Comparison of ENCODE assay signal across 28 cellular contexts in the genomic region with DNA sequence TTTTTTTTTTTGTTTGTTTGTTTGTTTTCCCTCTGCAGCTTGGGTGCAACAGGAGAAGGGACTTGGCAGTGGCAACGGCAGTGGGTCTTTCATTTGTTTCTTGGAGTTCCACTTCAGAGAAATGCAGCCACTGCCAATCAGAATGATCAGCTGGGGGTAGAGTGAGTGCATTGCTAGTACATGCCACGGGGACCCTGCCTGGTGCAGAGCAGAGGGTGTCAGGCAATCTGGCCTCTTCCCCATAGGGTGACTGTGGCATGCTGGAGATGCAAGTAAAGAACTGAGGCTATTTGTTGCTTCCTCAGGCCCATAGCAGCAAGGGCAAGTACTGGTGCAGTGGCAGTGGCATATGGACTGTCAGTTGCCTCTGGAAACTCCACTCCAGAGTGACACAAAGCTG.
"Had no signal": no experiment of that assay in that cellular context is flagged by ENCODE, and none has a peak within 500 bp of the region (broad histone marks: within the 10 kb centered on the region; RNA-seq: fewer than 3 reads in every experiment).

No MANE protein-coding gene starts in this region.

- ATAC-seq: stimulated activated effector memory CD8-positive, alpha-beta T cell treated with anti-CD3 and anti-CD28 coated beads, Interleukin-12 subunit alpha, Interleukin-12 subunit beta, amount 100 ng/mL, for 72 hours; stimulated activated naive B cell treated with anti-CD40 and anti-IgM and Interleukin-4, amounts not matched to agents 10 μg/mL and 1 μg/mL and 100 μg/mL, for 72 hours; stimulated activated naive CD8-positive, alpha-beta T cell treated with anti-CD3 and anti-CD28 coated beads, Interleukin-15, amount 100 ng/mL, for 72 hours; stimulated activated naive CD8-positive, alpha-beta T cell treated with anti-CD3 and anti-CD28 coated beads, Interleukin-15, Interleukin-2, amounts not matched to agents 100 U/mL and 50 U/mL, for 24 hours had no signal

- H3K27me3 Mint-ChIP-seq: stimulated activated memory B cell treated with anti-CD40 and anti-IgM and Interleukin-4, amounts not matched to agents 10 μg/mL and 1 μg/mL and 100 μg/mL, for 72 hours; stimulated activated naive B cell treated with anti-CD40 and anti-IgM and Interleukin-4, amounts not matched to agents 10 μg/mL and 1 μg/mL and 100 μg/mL, for 72 hours; stimulated activated naive CD8-positive, alpha-beta T cell treated with anti-CD3 and anti-CD28 coated beads, Interleukin-15, amount 100 ng/mL, for 72 hours; stimulated activated naive CD8-positive, alpha-beta T cell treated with anti-CD3 and anti-CD28 coated beads, Interleukin-15, Interleukin-2, amounts not matched to agents 100 ng/mL and 50 ng/mL, for 24 hours; type B pancreatic cell had no signal

- DNase-seq: stimulated activated CD4-positive, alpha-beta T cell treated with anti-CD3 and anti-CD28 coated beads, Interleukin-2, amount 100 ng/mL, for 48 hours; stimulated activated CD4-positive, alpha-beta T cell treated with anti-CD3 and anti-CD28 coated beads, Interleukin-4, amount 100 ng/mL, for 1 hour; stimulated activated CD4-positive, alpha-beta T cell treated with anti-CD3 and anti-CD28 coated beads, Interleukin-4, amount 100 ng/mL, for 24 hours; stimulated activated CD4-positive, alpha-beta T cell treated with anti-CD3 and anti-CD28 coated beads, Interleukin-4, amount 100 ng/mL, for 4 hours; stimulated activated CD8-positive, alpha-beta memory T cell treated with anti-CD3 and anti-CD28 coated beads, Interleukin-4, amount 100 ng/mL, for 48 hours; stimulated activated naive B cell treated with anti-CD40 and anti-IgM and Interleukin-4, amounts not matched to agents 10 μg/mL and 1 μg/mL and 100 μg/mL, for 72 hours; stimulated activated naive CD4-positive, alpha-beta T cell; stimulated activated naive CD4-positive, alpha-beta T cell treated with Interleukin-2 at 50 U/mL for 16 hours; stimulated activated naive CD8-positive, alpha-beta T cell treated with anti-CD3 and anti-CD28 coated beads, Interleukin-15, amount 100 ng/mL, for 72 hours; stimulated activated naive CD8-positive, alpha-beta T cell treated with anti-CD3 and anti-CD28 coated beads, Interleukin-15, Interleukin-2, amounts not matched to agents 100 U/mL and 50 U/mL, for 24 hours; stomach; substantia nigra; testis; thyroid gland; tibial artery; transverse colon; trophoblast cell; upper lobe of left lung; upper lobe of right lung; uterus had no signal

- H3K36me3 Mint-ChIP-seq: stimulated activated effector memory CD8-positive, alpha-beta T cell treated with anti-CD3 and anti-CD28 coated beads, Interleukin-12 subunit alpha, Interleukin-12 subunit beta, amount 100 ng/mL, for 72 hours; stimulated activated memory B cell treated with anti-CD40 and anti-IgM and Interleukin-4, amounts not matched to agents 10 μg/mL and 1 μg/mL and 100 μg/mL, for 72 hours; stimulated activated naive B cell treated with anti-CD40 and anti-IgM and Interleukin-4, amounts not matched to agents 10 μg/mL and 1 μg/mL and 100 μg/mL, for 72 hours; type B pancreatic cell had no signal

- H3K4me1 Mint-ChIP-seq: stimulated activated effector memory CD8-positive, alpha-beta T cell treated with anti-CD3 and anti-CD28 coated beads, Interleukin-12 subunit alpha, Interleukin-12 subunit beta, amount 100 ng/mL, for 72 hours; stimulated activated memory B cell treated with anti-CD40 and anti-IgM and Interleukin-4, amounts not matched to agents 10 μg/mL and 1 μg/mL and 100 μg/mL, for 72 hours; stimulated activated naive B cell treated with anti-CD40 and anti-IgM and Interleukin-4, amounts not matched to agents 10 μg/mL and 1 μg/mL and 100 μg/mL, for 72 hours; stimulated activated naive CD8-positive, alpha-beta T cell treated with anti-CD3 and anti-CD28 coated beads, Interleukin-15, amount 100 ng/mL, for 72 hours had no signal

- H3K9me3 ChIP-seq: suprapubic skin, testis, thoracic aorta, thyroid gland, tibial artery, tibial nerve, transverse colon, upper lobe of left lung, upper lobe of right lung, uterus, vagina had no signal

- H3K27ac Mint-ChIP-seq: stimulated activated effector memory CD8-positive, alpha-beta T cell treated with anti-CD3 and anti-CD28 coated beads, Interleukin-12 subunit alpha, Interleukin-12 subunit beta, amount 100 ng/mL, for 72 hours; stimulated activated memory B cell treated with anti-CD40 and anti-IgM and Interleukin-4, amounts not matched to agents 10 μg/mL and 1 μg/mL and 100 μg/mL, for 72 hours; stimulated activated naive B cell treated with anti-CD40 and anti-IgM and Interleukin-4, amounts not matched to agents 10 μg/mL and 1 μg/mL and 100 μg/mL, for 72 hours; stimulated activated naive CD8-positive, alpha-beta T cell treated with anti-CD3 and anti-CD28 coated beads, Interleukin-15, Interleukin-2, amounts not matched to agents 100 ng/mL and 50 ng/mL, for 24 hours; type B pancreatic cell had no signal

- H3K4me3 ChIP-seq: stomach, suprapubic skin, testis, thoracic aorta, thyroid gland, tibial artery, tibial nerve, transverse colon, upper lobe of left lung, upper lobe of right lung, uterus, vagina had no signal

- H3K4me1 ChIP-seq: stomach, suprapubic skin, testis, thyroid gland, tibial artery, tibial nerve, transverse colon, upper lobe of left lung, upper lobe of right lung, uterus, vagina had no signal

- H3K27ac ChIP-seq: stomach, suprapubic skin, testis, thoracic aorta, thyroid gland, tibial artery, tibial nerve, transverse colon, upper lobe of left lung, upper lobe of right lung, uterus, vagina had no signal

- H3K4me3 Mint-ChIP-seq: stimulated activated effector memory CD8-positive, alpha-beta T cell treated with anti-CD3 and anti-CD28 coated beads, Interleukin-12 subunit alpha, Interleukin-12 subunit beta, amount 100 ng/mL, for 72 hours; stimulated activated memory B cell treated with anti-CD40 and anti-IgM and Interleukin-4, amounts not matched to agents 10 μg/mL and 1 μg/mL and 100 μg/mL, for 72 hours; stimulated activated naive B cell treated with anti-CD40 and anti-IgM and Interleukin-4, amounts not matched to agents 10 μg/mL and 1 μg/mL and 100 μg/mL, for 72 hours; stimulated activated naive CD8-positive, alpha-beta T cell treated with anti-CD3 and anti-CD28 coated beads, Interleukin-15, amount 100 ng/mL, for 72 hours; stimulated activated naive CD8-positive, alpha-beta T cell treated with anti-CD3 and anti-CD28 coated beads, Interleukin-15, Interleukin-2, amounts not matched to agents 100 ng/mL and 50 ng/mL, for 24 hours; type B pancreatic cell had no signal

- H3K27me3 ChIP-seq: stomach, suprapubic skin, testis, thyroid gland, tibial artery, tibial nerve, transverse colon, upper lobe of left lung, upper lobe of right lung, uterus, vagina had no signal

- H3K36me3 ChIP-seq: stomach, suprapubic skin, thoracic aorta, thyroid gland, tibial artery, tibial nerve, transverse colon, upper lobe of left lung, upper lobe of right lung, uterus, vagina had no signal

- H3K9me3 Mint-ChIP-seq: stimulated activated memory B cell treated with anti-CD40 and anti-IgM and Interleukin-4, amounts not matched to agents 10 μg/mL and 1 μg/mL and 100 μg/mL, for 72 hours; type B pancreatic cell had no signal
